10 cellular contexts compared by ENCODE assay signal in the genomic region with DNA sequence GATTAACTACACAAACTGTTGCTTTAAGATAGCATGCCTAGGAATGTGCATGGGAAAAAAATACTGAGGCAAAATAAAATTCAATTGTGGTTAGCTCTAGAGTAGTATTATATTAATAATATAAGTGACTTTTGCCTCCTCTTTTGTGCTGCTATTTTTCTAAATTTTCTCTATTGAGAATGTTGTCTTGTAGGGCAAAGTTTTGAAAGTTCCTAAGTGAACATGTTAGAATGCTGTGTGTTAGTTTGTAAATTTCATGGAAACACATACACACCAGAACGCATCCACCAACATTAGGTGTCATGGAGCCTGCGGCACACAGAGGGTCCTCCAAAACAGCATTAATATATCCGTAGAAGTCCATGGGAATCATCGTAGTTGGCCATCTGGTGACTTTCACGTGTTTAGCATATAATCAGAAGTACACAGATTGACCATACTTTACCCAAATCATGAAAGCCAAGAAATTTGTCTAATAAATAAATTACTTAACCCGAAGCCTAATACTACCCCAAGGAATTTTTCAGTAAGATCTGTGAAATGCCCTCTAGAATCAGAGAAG. TPM values are rescaled to one million over a fixed set of nuclear protein-coding genes. Genes with fewer than 3 reads are reported as not detected.
DNase-seq lines count a peak whose midpoint lies in the region; ATAC-seq and TF ChIP-seq lines count a peak whose summit lies in the region.
"Had no signal": no experiment of that assay in that cellular context is flagged by ENCODE, and none has a peak within 500 bp of the region (broad histone marks: within the 10 kb centered on the region; RNA-seq: fewer than 3 reads in every experiment).

No MANE protein-coding gene starts in this region.

- no peak overlapping the region for H3K4me3 Mint-ChIP-seq in endodermal cell
- H3K4me3 Mint-ChIP-seq: H9, neural crest cell had no signal

- no peak overlapping the region for H3K27ac Mint-ChIP-seq in endodermal cell
- H3K27ac Mint-ChIP-seq: H9 had no signal

- H3K27ac ChIP-seq in SJSA1 (peak overlapping the region; percentile 82), esophagus squamous epithelium (peak overlapping the region; percentile 63 to 84 (median 74)), smooth muscle cell (ENCODE audit: low read depth) (peak overlapping the region; percentile 95), endodermal cell (ENCODE audit: low read depth, low read length) (no peak overlapping the region)

- no peaks in the 10 kb centered on the region for H3K79me2 ChIP-seq in smooth muscle cell (ENCODE audit: low read depth)

- 0 out of 2 replicates have a peak, but pooled peaks cover 7% of the 10 kb centered on the region for H3K36me3 ChIP-seq in SJSA1
- no peaks in the 10 kb centered on the region for H3K36me3 ChIP-seq in esophagus squamous epithelium
- no peaks in the 10 kb centered on the region for H3K36me3 ChIP-seq in smooth muscle cell (ENCODE audit: low read depth)
- no peaks in the 10 kb centered on the region for H3K36me3 ChIP-seq in endodermal cell (ENCODE audit: control insufficient read depth, insufficient read depth, low read length)

- TF ChIP-seq CTCF in esophagus squamous epithelium (IDR thresholded peaks at IDR 0.05) = no peak
- TF ChIP-seq CTCF in smooth muscle cell (IDR thresholded peaks at IDR 0.05; ENCODE audit: borderline replicate concordance, insufficient read depth, poor library complexity, severe bottlenecking) = no peak
- no peak for TF ChIP-seq CTCF in endodermal cell (conservative IDR thresholded peaks at IDR 0.05)

- DNase-seq in SJSA1 (ENCODE audit: low read depth in 1 of 2, low spot score in 2 of 2) (no peak), esophagus squamous epithelium (lab: John Stamatoyannopoulos, UW) (no peak), smooth muscle cell (lab: John Stamatoyannopoulos, UW; ENCODE audit: unreplicated experiment) (no peak), Kasumi-1 (lab: John Stamatoyannopoulos, UW) (no peak), endodermal cell (no peak), NAMALWA (ENCODE audit: low spot score) (no peak), COR-L47 (lab: John Stamatoyannopoulos, UW) (no peak)
- DNase-seq: H9 had no signal

- no peaks in the 10 kb centered on the region for H3K27me3 ChIP-seq in SJSA1 (replicated peaks)
- H3K27me3 ChIP-seq in esophagus squamous epithelium = no peaks in the 10 kb centered on the region
- no peaks in the 10 kb centered on the region for H3K27me3 ChIP-seq in smooth muscle cell (ENCODE audit: low read depth)
- H3K27me3 ChIP-seq in endodermal cell (ENCODE audit: control insufficient read depth, insufficient read depth, low read length, poor library complexity, severe bottlenecking) = no peaks in the 10 kb centered on the region

- peak; percentile 1 for ATAC-seq in GM19043 (IDR thresholded peaks at IDR 0.05; ENCODE audit: low read depth, unreplicated experiment)

- H3K9me3 ChIP-seq in SJSA1 (replicated peaks) (no peaks in the 10 kb centered on the region), esophagus squamous epithelium (no peaks in the 10 kb centered on the region), smooth muscle cell (replicated peaks; ENCODE audit: low read depth) (no peaks in the 10 kb centered on the region), endodermal cell (ENCODE audit: control insufficient read depth, low read length) (no peaks in the 10 kb centered on the region)

- H3K27me3 Mint-ChIP-seq in endodermal cell (ENCODE audit: insufficient read depth) = no peaks in the 10 kb centered on the region

- no peak overlapping the region for H3K4me3 ChIP-seq in SJSA1
- H3K4me3 ChIP-seq in esophagus squamous epithelium = no peak overlapping the region
- H3K4me3 ChIP-seq in smooth muscle cell = no peak overlapping the region
- H3K4me3 ChIP-seq in endodermal cell (ENCODE audit: low read length) = no peak overlapping the region

- intact Hi-C loops in esophagus squamous epithelium (cut with DNase I) = no loop called here

- H3K36me3 Mint-ChIP-seq in endodermal cell (ENCODE audit: low read depth) = no peaks in the 10 kb centered on the region

- H3K9me3 Mint-ChIP-seq in endodermal cell = no peaks in the 10 kb centered on the region
- H3K9me3 Mint-ChIP-seq: H9 had no signal

- peak overlapping the region; percentile 68 for H3K4me2 ChIP-seq in smooth muscle cell

- no peak overlapping the region for H2AFZ ChIP-seq in smooth muscle cell (ENCODE audit: low read depth)

- 83 to 86% methylated on average over 6 of the region's 6 CpGs for WGBS in esophagus squamous epithelium, 2 donors
- WGBS in smooth muscle cell (ENCODE audit: low lambda C conversion rate) = 86% methylated on average over 6 of the region's 6 CpGs
- WGBS in endodermal cell (ENCODE audit: insufficient coverage in 1 of 2, insufficient read length in 1 of 2), 2 experiments = 89 to 95% methylated on average over 5 to 6 of the region's 6 CpGs

- no peak for TF ChIP-seq POLR2A in esophagus squamous epithelium (IDR thresholded peaks at IDR 0.05)

- no peaks in the 10 kb centered on the region for H4K20me1 ChIP-seq in smooth muscle cell (ENCODE audit: low read depth)

- peak overlapping the region; percentile 60 for H3K9ac ChIP-seq in smooth muscle cell (ENCODE audit: low read depth)
- H3K9ac ChIP-seq in endodermal cell (ENCODE audit: extremely low read depth, low read length, poor library complexity, severe bottlenecking) = no peak overlapping the region

- peaks cover 29% of the 10 kb centered on the region for H3F3A ChIP-seq in smooth muscle cell (ENCODE audit: low read depth)

- H3K4me1 ChIP-seq in SJSA1 (replicated peaks) (peaks cover 39% of the 10 kb centered on the region), esophagus squamous epithelium (peaks cover 6 to 37% (median 8%) of the 10 kb centered on the region in 3 donors), smooth muscle cell (ENCODE audit: low read depth) (peaks cover 11% of the 10 kb centered on the region), endodermal cell (ENCODE audit: control insufficient read depth, insufficient read depth, low read length) (peaks cover 5% of the 10 kb centered on the region)

- H3K4me1 Mint-ChIP-seq in endodermal cell = peaks cover 29% of the 10 kb centered on the region

RNA-seq across cellular contexts. Expression of gene ARHGAP18, which starts 25.6 kb away (rescaled TPM):
- total RNA-seq in SJSA1 (2014; rRNA removed; shearing (Covaris generic)) = 32.0 and 34.5 TPM in 2 replicates
- total RNA-seq in esophagus squamous epithelium = 1 to 10 TPM; 2.8 to 9.0 (median 7.1) TPM
- 9.6 and 10.7 TPM in 2 replicates for total RNA-seq in smooth muscle cell
- polyA plus RNA-seq in smooth muscle cell = 3.2 and 3.5 TPM in 2 replicates
- 10 to 100 TPM; 14.3 to 17.7 TPM for total RNA-seq in endodermal cell
- 4.1 TPM for polyA plus RNA-seq in endodermal cell (2013, experiment 1 of 2)
- polyA plus RNA-seq in endodermal cell (2013, experiment 2 of 2) = 4.5 TPM
